1 cellular context compared by ENCODE assay signal in the genomic region with DNA sequence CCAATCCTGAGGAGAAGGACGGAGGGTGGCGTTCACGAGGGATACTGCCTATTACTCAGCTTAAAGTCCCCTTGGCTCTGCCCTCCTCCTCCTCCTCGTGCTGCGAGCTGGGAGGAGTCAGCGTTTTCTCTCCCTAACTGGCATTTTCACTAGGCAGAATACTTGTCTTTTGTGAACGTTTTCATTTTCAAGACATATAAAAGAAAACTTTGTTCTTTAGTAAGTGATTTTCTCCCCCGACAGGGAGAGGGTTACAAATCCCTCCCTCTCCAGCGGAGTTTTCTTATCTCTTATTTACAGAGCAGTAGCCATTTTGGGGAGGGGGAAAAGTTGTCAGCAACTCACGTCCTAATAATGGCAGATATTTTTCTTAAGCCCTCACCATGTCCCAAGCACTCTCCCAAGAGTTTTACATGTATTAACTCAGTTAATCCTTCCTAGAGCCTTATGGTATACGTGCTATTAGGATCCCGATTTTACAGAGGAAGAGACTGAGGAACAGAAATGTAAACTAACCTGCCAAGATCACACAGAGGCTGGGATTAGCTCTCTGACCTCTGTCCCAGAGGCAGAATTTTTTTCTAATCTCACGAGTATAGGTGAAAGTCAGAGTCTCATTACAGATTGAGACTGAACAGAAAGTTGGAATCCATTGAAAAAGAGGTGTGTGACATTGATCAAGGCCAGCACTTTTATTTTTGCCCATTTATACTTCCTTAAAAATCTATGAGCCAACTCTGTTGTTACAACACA.
A peak's percentile ranks its signal among the peaks of the same experiment; 100 is the strongest.
TF ChIP-seq lines count a peak whose summit lies in the region.

No MANE protein-coding gene starts in this region.

TF ChIP-seq in K562, 482 proteins besides CTCF, POLR2A, EP300 and RAD21 (continued from another document and continues in another):
- TF ChIP-seq, protein P1, sequence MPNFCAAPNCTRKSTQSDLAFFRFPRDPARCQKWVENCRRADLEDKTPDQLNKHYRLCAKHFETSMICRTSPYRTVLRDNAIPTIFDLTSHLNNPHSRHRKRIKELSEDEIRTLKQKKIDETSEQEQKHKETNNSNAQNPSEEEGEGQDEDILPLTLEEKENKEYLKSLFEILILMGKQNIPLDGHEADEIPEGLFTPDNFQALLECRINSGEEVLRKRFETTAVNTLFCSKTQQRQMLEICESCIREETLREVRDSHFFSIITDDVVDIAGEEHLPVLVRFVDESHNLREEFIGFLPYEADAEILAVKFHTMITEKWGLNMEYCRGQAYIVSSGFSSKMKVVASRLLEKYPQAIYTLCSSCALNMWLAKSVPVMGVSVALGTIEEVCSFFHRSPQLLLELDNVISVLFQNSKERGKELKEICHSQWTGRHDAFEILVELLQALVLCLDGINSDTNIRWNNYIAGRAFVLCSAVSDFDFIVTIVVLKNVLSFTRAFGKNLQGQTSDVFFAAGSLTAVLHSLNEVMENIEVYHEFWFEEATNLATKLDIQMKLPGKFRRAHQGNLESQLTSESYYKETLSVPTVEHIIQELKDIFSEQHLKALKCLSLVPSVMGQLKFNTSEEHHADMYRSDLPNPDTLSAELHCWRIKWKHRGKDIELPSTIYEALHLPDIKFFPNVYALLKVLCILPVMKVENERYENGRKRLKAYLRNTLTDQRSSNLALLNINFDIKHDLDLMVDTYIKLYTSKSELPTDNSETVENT (CRISPR knock-in tag; IDR thresholded peaks at IDR 0.05), result no peak
- no peak for TF ChIP-seq RBM25 (IDR thresholded peaks at IDR 0.05; ENCODE audit: low read depth, low read length, severe bottlenecking)
- TF ChIP-seq PTTG1 (tag; IDR thresholded peaks at IDR 0.05; ENCODE audit: low read depth), result 0 out of 2 replicates have a peak, but pooled peaks have one; percentile 61
- 0 out of 2 replicates have a peak, but pooled peaks have one; percentile 42 for TF ChIP-seq BCOR (IDR thresholded peaks at IDR 0.05)
- TF ChIP-seq SMAD4 (CRISPR knock-in tag; conservative IDR thresholded peaks at IDR 0.05), result peak; percentile 78
- TF ChIP-seq ZNF431 (CRISPR knock-in tag; IDR thresholded peaks at IDR 0.05), result no peak
- TF ChIP-seq, protein P2, sequence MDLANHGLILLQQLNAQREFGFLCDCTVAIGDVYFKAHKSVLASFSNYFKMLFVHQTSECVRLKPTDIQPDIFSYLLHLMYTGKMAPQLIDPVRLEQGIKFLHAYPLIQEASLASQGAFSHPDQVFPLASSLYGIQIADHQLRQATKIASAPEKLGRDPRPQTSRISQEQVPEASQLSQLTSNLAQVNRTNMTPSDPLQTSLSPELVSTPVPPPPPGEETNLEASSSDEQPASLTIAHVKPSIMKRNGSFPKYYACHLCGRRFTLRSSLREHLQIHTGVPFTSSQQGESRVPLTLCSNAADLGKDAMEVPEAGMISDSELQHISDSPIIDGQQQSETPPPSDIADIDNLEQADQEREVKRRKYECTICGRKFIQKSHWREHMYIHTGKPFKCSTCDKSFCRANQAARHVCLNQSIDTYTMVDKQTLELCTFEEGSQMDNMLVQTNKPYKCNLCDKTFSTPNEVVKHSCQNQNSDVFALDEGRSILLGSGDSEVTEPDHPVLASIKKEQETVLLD (IDR thresholded peaks at IDR 0.05), result peak; percentile 50; the same call in 1 of the 2 replicates
- TF ChIP-seq PRPF4 (IDR thresholded peaks at IDR 0.05; ENCODE audit: insufficient read depth, low read depth, low read length, poor library complexity, severe bottlenecking), result no peak
- no peak for TF ChIP-seq ZNF324 (CRISPR knock-in tag; IDR thresholded peaks at IDR 0.05)
- TF ChIP-seq ZNF644 (tag; IDR thresholded peaks at IDR 0.05; ENCODE audit: low read depth), result peak; percentile 84; the same call in 1 of the 2 replicates
- TF ChIP-seq HNRNPH1 (optimal IDR thresholded peaks at IDR 0.05; ENCODE audit: low read depth, low read length), result no peak
- TF ChIP-seq ELF2 (CRISPR knock-in tag; IDR thresholded peaks at IDR 0.05), result no peak
- TF ChIP-seq HSF4 (CRISPR knock-in tag; IDR thresholded peaks at IDR 0.05; ENCODE audit: borderline replicate concordance), result peak; percentile 50; the same call in 1 of the 2 replicates
- TF ChIP-seq ARNT (IDR thresholded peaks at IDR 0.05), result peak in 1 of 2 experiments; percentile 66; a peak in 1 of 4 replicates
- peak; percentile 16; the same call in 1 of the 2 replicates for TF ChIP-seq PTRF (tag; IDR thresholded peaks at IDR 0.05)
- peak; percentile 56 for TF ChIP-seq NCOR1 (IDR thresholded peaks at IDR 0.05)
- no peak for TF ChIP-seq ZNF224 (CRISPR knock-in tag; IDR thresholded peaks at IDR 0.05)
- no peak for TF ChIP-seq CBX3 (IDR thresholded peaks at IDR 0.05; ENCODE audit: borderline replicate concordance in 1 of 2, low read length in 2 of 2)
- no peak for TF ChIP-seq ZNF23 (CRISPR knock-in tag; IDR thresholded peaks at IDR 0.05)
- TF ChIP-seq ZNF668 (CRISPR knock-in tag; IDR thresholded peaks at IDR 0.05), result 0 out of 2 replicates have a peak, but pooled peaks have one; percentile 55
- TF ChIP-seq NFE2 (IDR thresholded peaks at IDR 0.05; ENCODE audit: low read depth), result peak; percentile 82
- TF ChIP-seq FOXJ2 (tag; IDR thresholded peaks at IDR 0.05), result no peak
- peak; percentile 37 for TF ChIP-seq TCF3 (CRISPR knock-in tag; IDR thresholded peaks at IDR 0.05)
- TF ChIP-seq KDM1A (IDR thresholded peaks at IDR 0.05), result peak; percentile 42 to 56
- TF ChIP-seq, protein P3, sequence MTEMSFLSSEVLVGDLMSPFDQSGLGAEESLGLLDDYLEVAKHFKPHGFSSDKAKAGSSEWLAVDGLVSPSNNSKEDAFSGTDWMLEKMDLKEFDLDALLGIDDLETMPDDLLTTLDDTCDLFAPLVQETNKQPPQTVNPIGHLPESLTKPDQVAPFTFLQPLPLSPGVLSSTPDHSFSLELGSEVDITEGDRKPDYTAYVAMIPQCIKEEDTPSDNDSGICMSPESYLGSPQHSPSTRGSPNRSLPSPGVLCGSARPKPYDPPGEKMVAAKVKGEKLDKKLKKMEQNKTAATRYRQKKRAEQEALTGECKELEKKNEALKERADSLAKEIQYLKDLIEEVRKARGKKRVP (CRISPR knock-in tag; IDR thresholded peaks at IDR 0.05), result peak; percentile 53; the same call in 1 of the 2 replicates
- TF ChIP-seq, protein P4, sequence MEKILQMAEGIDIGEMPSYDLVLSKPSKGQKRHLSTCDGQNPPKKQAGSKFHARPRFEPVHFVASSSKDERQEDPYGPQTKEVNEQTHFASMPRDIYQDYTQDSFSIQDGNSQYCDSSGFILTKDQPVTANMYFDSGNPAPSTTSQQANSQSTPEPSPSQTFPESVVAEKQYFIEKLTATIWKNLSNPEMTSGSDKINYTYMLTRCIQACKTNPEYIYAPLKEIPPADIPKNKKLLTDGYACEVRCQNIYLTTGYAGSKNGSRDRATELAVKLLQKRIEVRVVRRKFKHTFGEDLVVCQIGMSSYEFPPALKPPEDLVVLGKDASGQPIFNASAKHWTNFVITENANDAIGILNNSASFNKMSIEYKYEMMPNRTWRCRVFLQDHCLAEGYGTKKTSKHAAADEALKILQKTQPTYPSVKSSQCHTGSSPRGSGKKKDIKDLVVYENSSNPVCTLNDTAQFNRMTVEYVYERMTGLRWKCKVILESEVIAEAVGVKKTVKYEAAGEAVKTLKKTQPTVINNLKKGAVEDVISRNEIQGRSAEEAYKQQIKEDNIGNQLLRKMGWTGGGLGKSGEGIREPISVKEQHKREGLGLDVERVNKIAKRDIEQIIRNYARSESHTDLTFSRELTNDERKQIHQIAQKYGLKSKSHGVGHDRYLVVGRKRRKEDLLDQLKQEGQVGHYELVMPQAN (IDR thresholded peaks at IDR 0.05; ENCODE audit: borderline replicate concordance), result no peak
- TF ChIP-seq SMAD1 (IDR thresholded peaks at IDR 0.05; ENCODE audit: low read depth, low read length, partially characterized antibody), result no peak
- TF ChIP-seq, protein P5, sequence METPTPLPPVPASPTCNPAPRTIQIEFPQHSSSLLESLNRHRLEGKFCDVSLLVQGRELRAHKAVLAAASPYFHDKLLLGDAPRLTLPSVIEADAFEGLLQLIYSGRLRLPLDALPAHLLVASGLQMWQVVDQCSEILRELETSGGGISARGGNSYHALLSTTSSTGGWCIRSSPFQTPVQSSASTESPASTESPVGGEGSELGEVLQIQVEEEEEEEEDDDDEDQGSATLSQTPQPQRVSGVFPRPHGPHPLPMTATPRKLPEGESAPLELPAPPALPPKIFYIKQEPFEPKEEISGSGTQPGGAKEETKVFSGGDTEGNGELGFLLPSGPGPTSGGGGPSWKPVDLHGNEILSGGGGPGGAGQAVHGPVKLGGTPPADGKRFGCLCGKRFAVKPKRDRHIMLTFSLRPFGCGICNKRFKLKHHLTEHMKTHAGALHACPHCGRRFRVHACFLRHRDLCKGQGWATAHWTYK (CRISPR knock-in tag; IDR thresholded peaks at IDR 0.05), result peak; percentile 62; the same call in 1 of the 2 replicates
- TF ChIP-seq MCM5 (IDR thresholded peaks at IDR 0.05; ENCODE audit: low read depth), result no peak
- TF ChIP-seq POLR2AphosphoS5 (IDR thresholded peaks at IDR 0.05; ENCODE audit: control insufficient read depth, insufficient read depth, low read depth, low read length), result peak; percentile 59; the same call in 1 of the 2 replicates
- TF ChIP-seq MAFG (tag; conservative IDR thresholded peaks at IDR 0.05), result peak; percentile 85
- TF ChIP-seq, protein P6, sequence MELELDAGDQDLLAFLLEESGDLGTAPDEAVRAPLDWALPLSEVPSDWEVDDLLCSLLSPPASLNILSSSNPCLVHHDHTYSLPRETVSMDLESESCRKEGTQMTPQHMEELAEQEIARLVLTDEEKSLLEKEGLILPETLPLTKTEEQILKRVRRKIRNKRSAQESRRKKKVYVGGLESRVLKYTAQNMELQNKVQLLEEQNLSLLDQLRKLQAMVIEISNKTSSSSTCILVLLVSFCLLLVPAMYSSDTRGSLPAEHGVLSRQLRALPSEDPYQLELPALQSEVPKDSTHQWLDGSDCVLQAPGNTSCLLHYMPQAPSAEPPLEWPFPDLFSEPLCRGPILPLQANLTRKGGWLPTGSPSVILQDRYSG (tag; conservative IDR thresholded peaks at IDR 0.05; ENCODE audit: low read depth), result peak; percentile 89
- TF ChIP-seq, protein P7, sequence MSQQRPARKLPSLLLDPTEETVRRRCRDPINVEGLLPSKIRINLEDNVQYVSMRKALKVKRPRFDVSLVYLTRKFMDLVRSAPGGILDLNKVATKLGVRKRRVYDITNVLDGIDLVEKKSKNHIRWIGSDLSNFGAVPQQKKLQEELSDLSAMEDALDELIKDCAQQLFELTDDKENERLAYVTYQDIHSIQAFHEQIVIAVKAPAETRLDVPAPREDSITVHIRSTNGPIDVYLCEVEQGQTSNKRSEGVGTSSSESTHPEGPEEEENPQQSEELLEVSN (IDR thresholded peaks at IDR 0.05; ENCODE audit: borderline replicate concordance in 1 of 2, extremely low read depth in 1 of 2, insufficient read depth in 1 of 2, insufficient read length in 1 of 2, low read depth in 1 of 2, low read length in 1 of 2, poor library complexity in 1 of 2, severe bottlenecking in 1 of 2), result peak; percentile 18 to 77
- TF ChIP-seq RBFOX2 (IDR thresholded peaks at IDR 0.05; ENCODE audit: low read depth, low read length), result peak; percentile 46
- TF ChIP-seq CHD1 (IDR thresholded peaks at IDR 0.05; ENCODE audit: low read length), result no peak
- no peak for TF ChIP-seq NR2C2 (CRISPR knock-in tag; IDR thresholded peaks at IDR 0.05)
- TF ChIP-seq NR2C2 (tag; IDR thresholded peaks at IDR 0.05), result peak; percentile 88
- TF ChIP-seq, protein P8, sequence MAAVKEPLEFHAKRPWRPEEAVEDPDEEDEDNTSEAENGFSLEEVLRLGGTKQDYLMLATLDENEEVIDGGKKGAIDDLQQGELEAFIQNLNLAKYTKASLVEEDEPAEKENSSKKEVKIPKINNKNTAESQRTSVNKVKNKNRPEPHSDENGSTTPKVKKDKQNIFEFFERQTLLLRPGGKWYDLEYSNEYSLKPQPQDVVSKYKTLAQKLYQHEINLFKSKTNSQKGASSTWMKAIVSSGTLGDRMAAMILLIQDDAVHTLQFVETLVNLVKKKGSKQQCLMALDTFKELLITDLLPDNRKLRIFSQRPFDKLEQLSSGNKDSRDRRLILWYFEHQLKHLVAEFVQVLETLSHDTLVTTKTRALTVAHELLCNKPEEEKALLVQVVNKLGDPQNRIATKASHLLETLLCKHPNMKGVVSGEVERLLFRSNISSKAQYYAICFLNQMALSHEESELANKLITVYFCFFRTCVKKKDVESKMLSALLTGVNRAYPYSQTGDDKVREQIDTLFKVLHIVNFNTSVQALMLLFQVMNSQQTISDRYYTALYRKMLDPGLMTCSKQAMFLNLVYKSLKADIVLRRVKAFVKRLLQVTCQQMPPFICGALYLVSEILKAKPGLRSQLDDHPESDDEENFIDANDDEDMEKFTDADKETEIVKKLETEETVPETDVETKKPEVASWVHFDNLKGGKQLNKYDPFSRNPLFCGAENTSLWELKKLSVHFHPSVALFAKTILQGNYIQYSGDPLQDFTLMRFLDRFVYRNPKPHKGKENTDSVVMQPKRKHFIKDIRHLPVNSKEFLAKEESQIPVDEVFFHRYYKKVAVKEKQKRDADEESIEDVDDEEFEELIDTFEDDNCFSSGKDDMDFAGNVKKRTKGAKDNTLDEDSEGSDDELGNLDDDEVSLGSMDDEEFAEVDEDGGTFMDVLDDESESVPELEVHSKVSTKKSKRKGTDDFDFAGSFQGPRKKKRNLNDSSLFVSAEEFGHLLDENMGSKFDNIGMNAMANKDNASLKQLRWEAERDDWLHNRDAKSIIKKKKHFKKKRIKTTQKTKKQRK (IDR thresholded peaks at IDR 0.05; ENCODE audit: borderline replicate concordance, low read depth, low read length), result no peak
- TF ChIP-seq SETDB1 (IDR thresholded peaks at IDR 0.05; ENCODE audit: low read length), result no peak
- peak; percentile 54; the same call in 1 of the 2 replicates for TF ChIP-seq GATA2 (CRISPR knock-in tag; IDR thresholded peaks at IDR 0.05)
- TF ChIP-seq EWSR1 (IDR thresholded peaks at IDR 0.05; ENCODE audit: borderline replicate concordance, low read depth, partially characterized antibody), result peak; percentile 92
- TF ChIP-seq, protein P9, sequence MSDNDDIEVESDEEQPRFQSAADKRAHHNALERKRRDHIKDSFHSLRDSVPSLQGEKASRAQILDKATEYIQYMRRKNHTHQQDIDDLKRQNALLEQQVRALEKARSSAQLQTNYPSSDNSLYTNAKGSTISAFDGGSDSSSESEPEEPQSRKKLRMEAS (CRISPR knock-in tag; IDR thresholded peaks at IDR 0.05), result peak; percentile 41; the same call in 1 of the 2 replicates
- peak; percentile 88 for TF ChIP-seq C11orf30 (IDR thresholded peaks at IDR 0.05; ENCODE audit: low read depth)
- TF ChIP-seq NCOA6 (IDR thresholded peaks at IDR 0.05), result peak; percentile 24; the same call in 1 of the 2 replicates
- peak; percentile 98 for TF ChIP-seq NFRKB (IDR thresholded peaks at IDR 0.05; ENCODE audit: low read depth)
- TF ChIP-seq, protein P10, sequence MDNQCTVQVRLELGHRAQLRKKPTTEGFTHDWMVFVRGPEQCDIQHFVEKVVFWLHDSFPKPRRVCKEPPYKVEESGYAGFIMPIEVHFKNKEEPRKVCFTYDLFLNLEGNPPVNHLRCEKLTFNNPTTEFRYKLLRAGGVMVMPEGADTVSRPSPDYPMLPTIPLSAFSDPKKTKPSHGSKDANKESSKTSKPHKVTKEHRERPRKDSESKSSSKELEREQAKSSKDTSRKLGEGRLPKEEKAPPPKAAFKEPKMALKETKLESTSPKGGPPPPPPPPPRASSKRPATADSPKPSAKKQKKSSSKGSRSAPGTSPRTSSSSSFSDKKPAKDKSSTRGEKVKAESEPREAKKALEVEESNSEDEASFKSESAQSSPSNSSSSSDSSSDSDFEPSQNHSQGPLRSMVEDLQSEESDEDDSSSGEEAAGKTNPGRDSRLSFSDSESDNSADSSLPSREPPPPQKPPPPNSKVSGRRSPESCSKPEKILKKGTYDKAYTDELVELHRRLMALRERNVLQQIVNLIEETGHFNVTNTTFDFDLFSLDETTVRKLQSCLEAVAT (IDR thresholded peaks at IDR 0.05), result peak in 1 of 2 experiments; percentile 12; a peak in 1 of 4 replicates
